ENCODE assay signal across 10 cellular contexts in the genomic region with DNA sequence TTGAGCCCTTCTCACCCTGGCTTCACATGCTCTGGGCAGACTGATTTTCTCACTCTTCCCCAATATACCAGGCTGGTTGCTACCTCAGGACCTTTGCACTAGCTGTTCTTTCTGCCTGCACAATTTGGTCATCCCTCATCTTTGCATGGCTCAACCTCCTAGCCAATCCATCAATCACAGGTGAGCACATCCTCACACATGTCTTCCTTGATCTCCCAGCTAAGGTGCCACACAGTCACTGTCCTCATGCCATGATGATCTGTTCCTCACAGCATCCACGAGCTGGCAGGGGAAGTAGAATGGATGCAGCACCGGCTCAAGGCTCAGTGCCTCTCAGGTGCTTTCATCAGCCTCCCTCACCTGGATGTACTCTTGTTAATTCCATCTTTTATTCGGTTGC. TPM values are rescaled to one million over a fixed set of nuclear protein-coding genes. Genes with fewer than 3 reads are reported as not detected.
"Had no signal": no experiment of that assay in that cellular context is flagged by ENCODE, and none has a peak within 500 bp of the region (broad histone marks: within the 10 kb centered on the region; RNA-seq: fewer than 3 reads in every experiment).

No MANE protein-coding gene starts in this region.

- H3K27ac ChIP-seq: GM23248, HL-60, KMS-11 had no signal

- DNase-seq: GM23248, H9, HCEC 1CT, HFFc6, KBM-7 had no signal

- H3K9ac ChIP-seq: GM23248, KMS-11 had no signal

- H3K4me3 ChIP-seq: GM23248 had no signal

- H3K4me2 ChIP-seq: KMS-11 had no signal

- H2AFZ ChIP-seq: GM23248 had no signal

- ATAC-seq: HepG2 had no signal

- FAIRE-seq: H1, H54, HepG2 had no signal

RNA-seq across cellular contexts. Expression of gene S1PR3, which starts 30.6 kb away (rescaled TPM):
- polyA plus RNA-seq: HepG2 had no signal
